Comparison of ENCODE assay signal across 24 cellular contexts in the genomic region with DNA sequence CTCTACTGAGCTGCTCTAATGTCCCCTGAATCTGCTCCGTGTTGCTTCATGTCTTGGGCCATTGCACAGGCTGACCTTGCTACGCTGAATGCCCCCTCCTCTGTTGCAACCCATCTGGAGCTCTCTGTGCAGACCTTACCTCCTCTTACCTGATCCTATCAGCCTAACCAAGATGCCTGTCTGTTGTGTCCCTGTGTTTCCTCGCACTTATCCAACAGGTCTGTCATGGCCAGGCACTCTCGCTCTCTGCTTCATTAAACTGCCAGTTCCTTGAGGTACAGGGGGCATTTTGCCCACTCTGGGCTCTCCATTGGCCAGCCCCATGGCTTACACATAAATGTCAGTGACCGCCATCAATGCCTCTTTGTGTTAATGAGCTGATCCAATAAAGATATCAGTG.
DNase-seq lines count a peak whose midpoint lies in the region; TF ChIP-seq lines count a peak whose summit lies in the region.
"Had no signal": no experiment of that assay in that cellular context is flagged by ENCODE, and none has a peak within 500 bp of the region (broad histone marks: within the 10 kb centered on the region; RNA-seq: fewer than 3 reads in every experiment).

No MANE protein-coding gene starts in this region.

- WGBS in neuronal stem cell (ENCODE audit: extremely low coverage in 2 of 2, insufficient read length in 2 of 2, insufficient replicate concordance in 1 of 2), 2 donors, result no CpG with 5 or more reads among the region's 5 CpGs

- no peak overlapping the region for H2AK5ac ChIP-seq in neuronal stem cell (ENCODE audit: low read depth, low read length)

- H3K4me2 ChIP-seq in neuronal stem cell (ENCODE audit: insufficient read depth, low read length, poor library complexity, severe bottlenecking), result no peak overlapping the region
- H3K4me2 ChIP-seq: BLaER1 had no signal

- no peak overlapping the region for H4K8ac ChIP-seq in neuronal stem cell (ENCODE audit: low read depth, low read length)

- H3K4ac ChIP-seq in neuronal stem cell (ENCODE audit: low read length), result no peak overlapping the region

- H3K4me3 Mint-ChIP-seq in HFFc6, result no peak overlapping the region
- H3K4me3 Mint-ChIP-seq: CD14-positive monocyte; CD4-positive, alpha-beta memory T cell; CD4-positive, CD25-positive, alpha-beta regulatory T cell; CD8-positive, alpha-beta memory T cell had no signal

- peaks cover 29% of the 10 kb centered on the region for H3K9me3 Mint-ChIP-seq in HFFc6

- peak; percentile 49 for DNase-seq in coronary artery (ENCODE audit: low spot score)
- peak; percentile 45 for DNase-seq in left kidney (ENCODE audit: low read depth, low spot score)
- no peak for DNase-seq in neuronal stem cell (ENCODE audit: low spot score)
- no peak for DNase-seq in hippocampal formation (lab: John Stamatoyannopoulos, UW)
- no peak for DNase-seq in KBM-7
- no peak for DNase-seq in HFFc6
- DNase-seq: 8988T; ACHN; BE2C; C1 segment of cervical spinal cord; CD4-positive, alpha-beta memory T cell; CD4-positive, CD25-positive, alpha-beta regulatory T cell; CD8-positive, alpha-beta memory T cell; COR-L47; DMS 273 treated with DMSO at 0.1 percent for 48 hours; DMS153; DMS53; DMS79; DND-41; EL; GDM1 had no signal

- no peaks in the 10 kb centered on the region for H3K79me1 ChIP-seq in neuronal stem cell (ENCODE audit: low read depth, low read length)

- H3K14ac ChIP-seq in neuronal stem cell (ENCODE audit: low read length), result no peak overlapping the region

- H3K4me1 ChIP-seq in neuronal stem cell (ENCODE audit: control insufficient read depth in 2 of 2, insufficient read depth in 1 of 2, low read depth in 1 of 2, low read length in 2 of 2), result peaks cover 0 to 5% of the 10 kb centered on the region in 2 donors
- H3K4me1 ChIP-seq: BE2C, BLaER1 had no signal

- no peaks in the 10 kb centered on the region; the same call in 1 of the 2 replicates for H3K27me3 Mint-ChIP-seq in HFFc6 (ENCODE audit: insufficient read depth)
- H3K27me3 Mint-ChIP-seq: CD4-positive, CD25-positive, alpha-beta regulatory T cell had no signal

- no peak overlapping the region for H4K91ac ChIP-seq in neuronal stem cell (ENCODE audit: low read depth, low read length, poor library complexity)

- H3K27ac ChIP-seq in coronary artery, result no peak overlapping the region
- no peak overlapping the region for H3K27ac ChIP-seq in neuronal stem cell (replicated peaks; ENCODE audit: low read length)
- H3K27ac ChIP-seq: BLaER1 had no signal

- in situ Hi-C loops in KBM-7 (cut with MboI; ENCODE audit: low pct_unique_long_range_greater_than_20kb, low sequenced_read_pairs), result no loop called here

- H2BK5ac ChIP-seq in neuronal stem cell (ENCODE audit: low read length), result no peak overlapping the region

- no peak overlapping the region for H3K23ac ChIP-seq in neuronal stem cell (ENCODE audit: low read depth, low read length, poor library complexity)

- no peak overlapping the region for H2BK15ac ChIP-seq in neuronal stem cell (ENCODE audit: low read length)

- no peak overlapping the region for H2AFZ ChIP-seq in neuronal stem cell (ENCODE audit: low read length)

- no peak overlapping the region for H3K27ac Mint-ChIP-seq in HFFc6
- H3K27ac Mint-ChIP-seq: CD14-positive monocyte; CD4-positive, alpha-beta memory T cell; CD4-positive, CD25-positive, alpha-beta regulatory T cell; CD8-positive, alpha-beta memory T cell had no signal

- H3K36me3 Mint-ChIP-seq in HFFc6 (ENCODE audit: low read depth), result no peaks in the 10 kb centered on the region
- H3K36me3 Mint-ChIP-seq: CD14-positive monocyte; CD4-positive, alpha-beta memory T cell; CD4-positive, CD25-positive, alpha-beta regulatory T cell; CD8-positive, alpha-beta memory T cell had no signal

- no peaks in the 10 kb centered on the region for H3K27me3 ChIP-seq in neuronal stem cell (ENCODE audit: control insufficient read depth in 3 of 3, insufficient read depth in 3 of 3, low read depth in 1 of 3, low read length in 3 of 3)
- H3K27me3 ChIP-seq: BE2C, BLaER1 had no signal

- H3K9me3 ChIP-seq in neuronal stem cell (replicated peaks in 1 of 2; ENCODE audit: control insufficient read depth in 2 of 2, insufficient read depth in 1 of 2, low read depth in 1 of 2, low read length in 2 of 2), result no peaks in the 10 kb centered on the region
- H3K9me3 ChIP-seq: BE2C, BLaER1 had no signal

- H2BK120ac ChIP-seq in neuronal stem cell (ENCODE audit: low read depth, low read length), result no peak overlapping the region

- no peak overlapping the region for H3K9ac ChIP-seq in neuronal stem cell (ENCODE audit: low read depth, low read length, poor library complexity)
- H3K9ac ChIP-seq: BLaER1 had no signal

- no peaks in the 10 kb centered on the region for H3K4me1 Mint-ChIP-seq in HFFc6 (ENCODE audit: low read depth)
- H3K4me1 Mint-ChIP-seq: CD14-positive monocyte; CD4-positive, alpha-beta memory T cell; CD4-positive, CD25-positive, alpha-beta regulatory T cell; CD8-positive, alpha-beta memory T cell had no signal

- no peak overlapping the region for H3K4me3 ChIP-seq in coronary artery
- no peak overlapping the region for H3K4me3 ChIP-seq in neuronal stem cell (ENCODE audit: low read length in 2 of 2)
- H3K4me3 ChIP-seq: BLaER1, GM12878 had no signal

- no peaks in the 10 kb centered on the region for H3K36me3 ChIP-seq in neuronal stem cell (replicated peaks in 1 of 2; ENCODE audit: control insufficient read depth in 2 of 2, insufficient read depth in 2 of 2, low read length in 2 of 2)
- H3K36me3 ChIP-seq: BE2C, BLaER1 had no signal

- H2BK12ac ChIP-seq in neuronal stem cell (ENCODE audit: low read length), result no peak overlapping the region

- no peak for TF ChIP-seq CTCF in coronary artery (IDR thresholded peaks at IDR 0.05)
- no peak for TF ChIP-seq CTCF in HFFc6 (IDR thresholded peaks at IDR 0.05)

- H3K18ac ChIP-seq in neuronal stem cell (ENCODE audit: low read length), result peak overlapping the region; percentile 15

Comparison
In these comparisons a context has a peak if more than half of its experiments do, and no peak if none do; other contexts are left out.
1. DNase-seq: peak in coronary artery (single experiment) and left kidney (single experiment); none in neuronal stem cell (single experiment), hippocampal formation (0 of 2), KBM-7 (single experiment) and HFFc6 (single experiment).